ENCODE assay signal across 1 cellular context in the genomic region with DNA sequence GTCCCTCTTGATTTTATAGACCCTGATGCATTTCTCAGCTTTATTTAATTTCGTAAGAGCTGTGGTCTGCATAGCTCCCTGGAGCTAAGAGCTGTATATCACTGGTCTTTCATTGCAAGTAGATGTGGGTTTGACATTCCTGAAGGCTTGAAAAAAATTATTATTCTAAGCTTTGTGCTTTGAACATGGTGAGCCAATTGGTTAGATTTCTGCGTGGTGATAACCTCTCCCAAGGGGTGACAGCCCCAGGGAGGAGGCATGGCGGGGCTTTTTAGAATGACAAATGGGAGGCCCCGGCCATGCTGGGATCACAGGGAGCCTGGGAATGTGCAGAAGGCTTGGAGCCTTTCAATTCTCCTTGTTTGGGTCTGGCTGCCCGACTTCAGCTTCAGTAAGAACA.
TF ChIP-seq lines count a peak whose summit lies in the region.

No MANE protein-coding gene starts in this region.

TF ChIP-seq in H1, 55 proteins besides CTCF, POLR2A, EP300 and RAD21:
- TF ChIP-seq RXRA (IDR thresholded peaks at IDR 0.05; ENCODE audit: insufficient read depth, low read depth, low read length), result no peak
- no peak for TF ChIP-seq SIN3A (conservative IDR thresholded peaks at IDR 0.05 in 1 of 2, IDR thresholded peaks at IDR 0.05 in 1 of 2; ENCODE audit: low read depth in 1 of 2, low read length in 2 of 2)
- no peak for TF ChIP-seq BCL11A (IDR thresholded peaks at IDR 0.05; ENCODE audit: low read depth in 2 of 2, low read length in 2 of 2)
- TF ChIP-seq CTBP2 (IDR thresholded peaks at IDR 0.05; ENCODE audit: borderline replicate concordance, insufficient read depth, insufficient read length, low read length), result no peak
- TF ChIP-seq HDAC6 (IDR thresholded peaks at IDR 0.05; ENCODE audit: low read depth, low read length), result no peak
- no peak for TF ChIP-seq PHF8 (conservative IDR thresholded peaks at IDR 0.05; ENCODE audit: low read depth, low read length)
